Comparison of ENCODE assay signal across 11 cellular contexts in the genomic region with DNA sequence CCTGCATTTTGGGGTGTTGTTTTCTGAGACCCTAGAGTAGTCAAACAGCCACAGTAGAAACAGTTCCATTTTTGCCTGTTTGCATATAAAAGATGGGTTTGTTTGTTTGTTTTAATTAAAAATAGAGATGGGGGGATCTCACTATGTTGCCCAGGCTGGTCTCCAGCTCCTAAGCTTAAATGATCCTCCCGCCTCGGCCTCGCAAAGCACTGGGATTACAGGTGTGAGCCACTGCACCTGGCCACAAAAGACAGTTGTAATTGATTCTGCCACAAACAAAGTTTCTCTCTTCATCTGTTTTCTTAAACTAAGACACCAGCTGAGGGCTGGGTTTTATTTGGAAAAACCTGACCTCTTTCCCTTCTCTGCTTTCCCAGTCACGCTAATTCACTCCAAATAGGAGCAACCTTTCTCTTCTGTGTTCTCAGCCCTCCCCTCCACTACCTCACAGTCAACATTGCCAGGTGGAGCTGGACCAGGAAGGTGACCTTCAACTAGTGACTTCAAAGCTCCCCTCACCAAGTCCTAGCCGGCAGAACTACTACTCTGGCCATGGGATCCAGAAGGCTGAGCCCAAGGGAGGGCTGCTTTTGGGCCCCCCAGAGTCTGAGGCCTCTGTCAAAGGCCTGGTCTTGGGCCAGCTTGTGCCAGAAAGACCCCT. TPM values are rescaled to one million over a fixed set of nuclear protein-coding genes. Genes with fewer than 3 reads are reported as not detected.
DNase-seq lines count a peak whose midpoint lies in the region; ATAC-seq and TF ChIP-seq lines count a peak whose summit lies in the region.
"Had no signal": no experiment of that assay in that cellular context is flagged by ENCODE, and none has a peak within 500 bp of the region (broad histone marks: within the 10 kb centered on the region; RNA-seq: fewer than 3 reads in every experiment).

No MANE protein-coding gene starts in this region.

- WGBS in esophagus squamous epithelium, 2 donors: 76 to 82% methylated on average over 5 of the region's 5 CpGs

- no peaks in the 10 kb centered on the region for H3K27me3 Mint-ChIP-seq in osteocyte (ENCODE audit: unreplicated experiment)

- H3K4me3 Mint-ChIP-seq in osteocyte (ENCODE audit: unreplicated experiment): peak overlapping the region; percentile 32

- no peak for TF ChIP-seq CTCF in esophagus squamous epithelium (IDR thresholded peaks at IDR 0.05)
- no peak for TF ChIP-seq CTCF in osteocyte (IDR thresholded peaks at IDR 0.05)
- no peak for TF ChIP-seq CTCF in GM20000 (IDR thresholded peaks at IDR 0.05; ENCODE audit: extremely low read depth, missing control alignments)

- H3K27me3 ChIP-seq in esophagus squamous epithelium: no peaks in the 10 kb centered on the region

- peak overlapping the region; percentile 76 to 98 (median 96) for H3K27ac ChIP-seq in esophagus squamous epithelium
- H3K27ac ChIP-seq: epithelial cell of prostate had no signal

- peaks cover 26 to 80% (median 55%) of the 10 kb centered on the region in 3 donors for H3K4me1 ChIP-seq in esophagus squamous epithelium

- ATAC-seq in HG02642 (IDR thresholded peaks at IDR 0.05; ENCODE audit: poor library complexity, unreplicated experiment) (no peak), GM21529 (IDR thresholded peaks at IDR 0.05; ENCODE audit: unreplicated experiment) (no peak)

- no peaks in the 10 kb centered on the region for H3K36me3 Mint-ChIP-seq in osteocyte (ENCODE audit: unreplicated experiment)

- no peaks in the 10 kb centered on the region for H3K9me3 ChIP-seq in esophagus squamous epithelium

- intact Hi-C loops in esophagus squamous epithelium (cut with DNase I): no loop called here

- H3K4me3 ChIP-seq in esophagus squamous epithelium: no peak overlapping the region

- H3K9me3 Mint-ChIP-seq in osteocyte (ENCODE audit: unreplicated experiment): no peaks in the 10 kb centered on the region

- TF ChIP-seq POLR2A in esophagus squamous epithelium (IDR thresholded peaks at IDR 0.05): no peak

- DNase-seq in DMS53 (lab: John Stamatoyannopoulos, UW): peak; percentile 94
- DNase-seq in NCI-H774 (lab: John Stamatoyannopoulos, UW): peak; percentile 73
- DNase-seq in esophagus squamous epithelium (lab: John Stamatoyannopoulos, UW): no peak
- no peak for DNase-seq in osteocyte (ENCODE audit: extremely low spot score, unreplicated experiment)
- no peak for DNase-seq in COLO829 (ENCODE audit: low spot score)
- no peak for DNase-seq in GM20000 (ENCODE audit: low spot score)
- DNase-seq: activated naive CD4-positive, alpha-beta T cell treated with Interleukin-2 at 50 U/mL for 16 hours; NCI-H2171 had no signal

- peaks cover 48% of the 10 kb centered on the region for H3K4me1 Mint-ChIP-seq in osteocyte (ENCODE audit: unreplicated experiment)

- H3K36me3 ChIP-seq in esophagus squamous epithelium: no peaks in the 10 kb centered on the region

- H3K27ac Mint-ChIP-seq in osteocyte (ENCODE audit: unreplicated experiment): no peak overlapping the region

RNA-seq across cellular contexts. Expression of gene IDH2, which starts 1.5 kb away (rescaled TPM):
- total RNA-seq in esophagus squamous epithelium: 100 to 1,000 TPM in 2 of 4 donors, 10 to 100 TPM in 2; 60.7 to 155 (median 103) TPM
- total RNA-seq in osteocyte: 93.0 and 101 TPM in 2 replicates

Comparison
In these comparisons a context has a peak if more than half of its experiments do, and no peak if none do; other contexts are left out.
1. DNase-seq: peak in DMS53 (single experiment) and NCI-H774 (single experiment); none in esophagus squamous epithelium (single experiment), osteocyte (single experiment), COLO829 (single experiment) and GM20000 (single experiment).